In genomic region chr9:112819635-112820496, GRCh38 we compare ENCODE assay signal across 9 cellular contexts.
DNase-seq lines count a peak whose midpoint lies in the region; ATAC-seq and TF ChIP-seq lines count a peak whose summit lies in the region.
"Had no signal": no experiment of that assay in that cellular context is flagged by ENCODE, and none has a peak within 500 bp of the region (broad histone marks: within the 10 kb centered on the region; RNA-seq: fewer than 3 reads in every experiment).

No MANE protein-coding gene starts in this region.

- H3K9me3 Mint-ChIP-seq in endodermal cell, result no peaks in the 10 kb centered on the region

- H3K79me2 ChIP-seq in OCI-LY3 (ENCODE audit: low read length), result no peaks in the 10 kb centered on the region

- H3K36me3 ChIP-seq in BLaER1, result peaks cover 16% of the 10 kb centered on the region
- peaks cover 5% of the 10 kb centered on the region for H3K36me3 ChIP-seq in OCI-LY3 (replicated peaks; ENCODE audit: low read depth, low read length)
- H3K36me3 ChIP-seq in endodermal cell (ENCODE audit: control insufficient read depth, insufficient read depth, low read length), result no peaks in the 10 kb centered on the region
- H3K36me3 ChIP-seq in mucosa of descending colon (ENCODE audit: low read depth), result no peaks in the 10 kb centered on the region

- DNase-seq in HuH-7.5 (ENCODE audit: low spot score) (peak; percentile 50), endodermal cell (peak; percentile 68), mucosa of descending colon (peak in 1 of 3 donors; percentile 69)

- H3K36me3 Mint-ChIP-seq in endodermal cell (ENCODE audit: low read depth), result peaks cover 19% of the 10 kb centered on the region

- WGBS in endodermal cell (ENCODE audit: insufficient coverage in 1 of 2, insufficient read length in 1 of 2), 2 experiments, result 80 to 85% methylated on average over 5 to 7 of the region's 7 CpGs

- H3K9me3 ChIP-seq in BLaER1, result no peaks in the 10 kb centered on the region
- H3K9me3 ChIP-seq in OCI-LY3 (ENCODE audit: insufficient read depth, low read length), result no peaks in the 10 kb centered on the region
- H3K9me3 ChIP-seq in endodermal cell (ENCODE audit: control insufficient read depth, low read length), result no peaks in the 10 kb centered on the region
- no peaks in the 10 kb centered on the region for H3K9me3 ChIP-seq in mucosa of descending colon
- H3K9me3 ChIP-seq: neutrophil had no signal

- H3K4me2 ChIP-seq in BLaER1, result peak overlapping the region; percentile 42
- no peak overlapping the region for H3K4me2 ChIP-seq in OCI-LY3 (ENCODE audit: low read length)

- H3K4me3 Mint-ChIP-seq in endodermal cell, result no peak overlapping the region

- H2AFZ ChIP-seq in OCI-LY3 (ENCODE audit: low read depth, low read length), result no peak overlapping the region

- H3K27me3 ChIP-seq in BLaER1 (no peaks in the 10 kb centered on the region), OCI-LY3 (ENCODE audit: low read depth, low read length) (peaks cover 25% of the 10 kb centered on the region), endodermal cell (ENCODE audit: control insufficient read depth, insufficient read depth, low read length, poor library complexity, severe bottlenecking) (no peaks in the 10 kb centered on the region)
- H3K27me3 ChIP-seq: neutrophil had no signal

- H3K4me1 ChIP-seq in BLaER1 (peaks cover 26% of the 10 kb centered on the region), OCI-LY3 (ENCODE audit: low read length) (peaks cover 13% of the 10 kb centered on the region), endodermal cell (ENCODE audit: control insufficient read depth, insufficient read depth, low read length) (no peaks in the 10 kb centered on the region), mucosa of descending colon (ENCODE audit: low read depth) (peaks cover 6% of the 10 kb centered on the region)

- H3K27me3 Mint-ChIP-seq in endodermal cell (ENCODE audit: insufficient read depth), result no peaks in the 10 kb centered on the region

- no peak overlapping the region for H3K27ac ChIP-seq in BLaER1
- no peak overlapping the region for H3K27ac ChIP-seq in OCI-LY3 (ENCODE audit: low read length)
- H3K27ac ChIP-seq in endodermal cell (ENCODE audit: low read depth, low read length), result no peak overlapping the region
- H3K27ac ChIP-seq: neutrophil had no signal

- H4K20me1 ChIP-seq in BLaER1, result no peaks in the 10 kb centered on the region
- H4K20me1 ChIP-seq in OCI-LY3 (ENCODE audit: insufficient read depth, low read length), result peaks cover 7% of the 10 kb centered on the region

- no peaks in the 10 kb centered on the region for H3K4me1 Mint-ChIP-seq in endodermal cell

- intact Hi-C loops in mucosa of descending colon (cut with DNase I, micrococcal nuclease), result no loop called here

- no peak overlapping the region for H3K9ac ChIP-seq in BLaER1
- no peak overlapping the region for H3K9ac ChIP-seq in OCI-LY3 (ENCODE audit: low read length)
- no peak overlapping the region for H3K9ac ChIP-seq in endodermal cell (ENCODE audit: extremely low read depth, low read length, poor library complexity, severe bottlenecking)

- no peak overlapping the region for H3K27ac Mint-ChIP-seq in endodermal cell

- ATAC-seq in GM18519 (IDR thresholded peaks at IDR 0.05; ENCODE audit: low FRiP score, unreplicated experiment) (peak; percentile 51), mucosa of descending colon (peak; percentile 93), HG02973 (IDR thresholded peaks at IDR 0.05; ENCODE audit: unreplicated experiment) (no peak), GM21576 (IDR thresholded peaks at IDR 0.05; ENCODE audit: unreplicated experiment) (no peak)

- H3K4me3 ChIP-seq in BLaER1, result no peak overlapping the region
- H3K4me3 ChIP-seq in OCI-LY3 (ENCODE audit: low read length), result no peak overlapping the region
- no peak overlapping the region for H3K4me3 ChIP-seq in endodermal cell (ENCODE audit: low read length)
- H3K4me3 ChIP-seq in mucosa of descending colon, result no peak overlapping the region

- TF ChIP-seq CTCF in OCI-LY3 (IDR thresholded peaks at IDR 0.05; ENCODE audit: low read depth, low read length) (peak; percentile 90), endodermal cell (conservative IDR thresholded peaks at IDR 0.05) (peak; percentile 84), mucosa of descending colon (IDR thresholded peaks at IDR 0.05) (peak; percentile 12)

Comparison
In these comparisons a context has a peak if more than half of its experiments do, and no peak if none do; other contexts are left out.
1. ATAC-seq: peak in GM18519 (single experiment) and mucosa of descending colon (single experiment); none in HG02973 (single experiment) and GM21576 (single experiment).
2. CTCF ChIP-seq: peak in every context shown above with its lines; median percentile 90 in OCI-LY3; 84 in endodermal cell; 12 in mucosa of descending colon.